ENCODE assay signal across 8 cellular contexts in genomic region chr20:49275634-49276033, GRCh38. TPM values are rescaled to one million over a fixed set of nuclear protein-coding genes. Genes with fewer than 3 reads are reported as not detected.
DNase-seq lines count a peak whose midpoint lies in the region; ATAC-seq and TF ChIP-seq lines count a peak whose summit lies in the region.

No MANE protein-coding gene starts in this region.

- peaks cover 34% of the 10 kb centered on the region for H3K4me1 Mint-ChIP-seq in endothelial cell (ENCODE audit: unreplicated experiment)

- in situ Hi-C loops in gastrocnemius medialis (cut with MboI; ENCODE audit: low sequenced_read_pairs in 4 of 4), result no loop called here

- H3K9me3 ChIP-seq in Peyer's patch (peaks cover 0 to 8% (median under 1%) of the 10 kb centered on the region in 4 donors), gastrocnemius medialis (no peaks in the 10 kb centered on the region), ovary (peaks cover 0 to under 1% of the 10 kb centered on the region in 2 donors)

- H3K27me3 Mint-ChIP-seq in endothelial cell (ENCODE audit: unreplicated experiment), result peaks cover 10% of the 10 kb centered on the region

- H3K27ac ChIP-seq in Peyer's patch (peak overlapping the region; percentile 43 to 99 (median 98)), gastrocnemius medialis (peak overlapping the region; percentile 95 to 99 (median 98)), ovary (no peak overlapping the region)

- ATAC-seq in gastrocnemius medialis (no peak), HG03460 (IDR thresholded peaks at IDR 0.05; ENCODE audit: unreplicated experiment) (no peak)

- H3K4me3 Mint-ChIP-seq in endothelial cell (ENCODE audit: unreplicated experiment), result peak overlapping the region; percentile 59

- H3K36me3 ChIP-seq in GM06990 (ENCODE audit: control insufficient read depth, insufficient read depth, low read length), result peaks cover 18% of the 10 kb centered on the region
- peaks cover 0 to 53% (median 0%) of the 10 kb centered on the region in 3 donors for H3K36me3 ChIP-seq in Peyer's patch
- H3K36me3 ChIP-seq in gastrocnemius medialis, result peaks cover 0 to 50% of the 10 kb centered on the region in 2 donors
- H3K36me3 ChIP-seq in ovary, result no peaks in the 10 kb centered on the region

- intact Hi-C loops in gastrocnemius medialis (cut with DNase I; ENCODE audit: low total_unique reads) (no loop called here), ovary (cut with DNase I) (loop anchor here in 1 of 4 donors (10.0 kb wide), 1 partner anchor 51 kb away; no protein-coding TSS in a partner anchor)

- no peak for DNase-seq in GM06990 (ENCODE audit: extremely low read depth, insufficient read length)
- no peak for DNase-seq in Peyer's patch
- DNase-seq in endothelial cell (ENCODE audit: low spot score), result no peak
- no peak for DNase-seq in gastrocnemius medialis
- DNase-seq in DMS79 treated with DMSO at 0.1 percent for 48 hours (lab: John Stamatoyannopoulos, UW), result no peak
- no peak for DNase-seq in anterior cingulate cortex (lab: John Stamatoyannopoulos, UW)
- DNase-seq in ovary, result no peak

- H3K9me3 Mint-ChIP-seq in endothelial cell (ENCODE audit: unreplicated experiment), result peaks cover 8% of the 10 kb centered on the region

- H3K27ac Mint-ChIP-seq in endothelial cell (ENCODE audit: unreplicated experiment), result no peak overlapping the region

- H3K36me3 Mint-ChIP-seq in endothelial cell (ENCODE audit: low read depth, unreplicated experiment), result peaks cover 48% of the 10 kb centered on the region

- peak overlapping the region; percentile 98 for H3K4me3 ChIP-seq in GM06990 (replicated peaks; ENCODE audit: low read depth, low read length)
- peak overlapping the region in 1 of 4 donors; percentile 99 for H3K4me3 ChIP-seq in Peyer's patch
- peak overlapping the region in 1 of 4 donors; percentile 62 for H3K4me3 ChIP-seq in gastrocnemius medialis
- no peak overlapping the region for H3K4me3 ChIP-seq in ovary

- H3K27me3 ChIP-seq in GM06990 (replicated peaks; ENCODE audit: control insufficient read depth, insufficient read depth, low read length) (no peaks in the 10 kb centered on the region), Peyer's patch (no peaks in the 10 kb centered on the region), gastrocnemius medialis (no peaks in the 10 kb centered on the region), ovary (no peaks in the 10 kb centered on the region)

- WGBS in ovary, 3 donors, result 54 to 62% (median 54%) methylated on average over 2 of the region's 2 CpGs

- no peak for TF ChIP-seq CTCF in GM06990 (IDR thresholded peaks at IDR 0.05; ENCODE audit: insufficient read depth, low read length, poor library complexity, severe bottlenecking)
- TF ChIP-seq CTCF in Peyer's patch (IDR thresholded peaks at IDR 0.05), result no peak
- TF ChIP-seq CTCF in endothelial cell (IDR thresholded peaks at IDR 0.05; ENCODE audit: unreplicated experiment), result no peak
- TF ChIP-seq CTCF in gastrocnemius medialis (IDR thresholded peaks at IDR 0.05 in 4 of 5, conservative IDR thresholded peaks at IDR 0.05 in 1 of 5), result no peak
- no peak for TF ChIP-seq CTCF in ovary (IDR thresholded peaks at IDR 0.05)

- H3K4me1 ChIP-seq in Peyer's patch, result peaks cover 0 to 43% (median 4%) of the 10 kb centered on the region in 4 donors
- H3K4me1 ChIP-seq in gastrocnemius medialis, result peaks cover 32 to 42% of the 10 kb centered on the region in 2 donors
- H3K4me1 ChIP-seq in ovary (ENCODE audit: insufficient read depth), result peaks cover 10% of the 10 kb centered on the region

- no peak for TF ChIP-seq POLR2A in Peyer's patch (IDR thresholded peaks at IDR 0.05)
- no peak for TF ChIP-seq POLR2A in gastrocnemius medialis (IDR thresholded peaks at IDR 0.05)
- no peak for TF ChIP-seq POLR2A in ovary (IDR thresholded peaks at IDR 0.05)

- no peak for TF ChIP-seq EP300 in ovary (IDR thresholded peaks at IDR 0.05)

RNA-seq across cellular contexts. Expression of gene ZNFX1, which starts 2.2 kb away (rescaled TPM):
- total RNA-seq in Peyer's patch (10 to 100 TPM; 33.4 to 40.3 (median 36.4) TPM), endothelial cell (ENCODE audit: unreplicated experiment) (25.0 TPM), gastrocnemius medialis (10 to 100 TPM; 28.7 to 34.9 (median 31.1) TPM), ovary (10 to 100 TPM; 17.6 to 29.7 (median 23.5) TPM)
- polyA plus RNA-seq in ovary, result 10 to 100 TPM in 1 of 2 donors, 1 to 10 TPM in 1; 9.2 to 38.1 TPM

RNA-seq across cellular contexts. Expression of gene DDX27, which starts 56.4 kb away (rescaled TPM):
- total RNA-seq in Peyer's patch, result 10 to 100 TPM; 23.1 to 81.7 (median 39.2) TPM
- total RNA-seq in endothelial cell (ENCODE audit: unreplicated experiment), result 29.6 TPM
- total RNA-seq in gastrocnemius medialis, result 10 to 100 TPM; 12.6 to 39.7 (median 23.3) TPM
- total RNA-seq in ovary, result 10 to 100 TPM; 30.4 to 44.9 (median 36.8) TPM
- 10 to 100 TPM; 33.7 to 39.5 TPM for polyA plus RNA-seq in ovary

Comparison
In these comparisons a context has a peak if more than half of its experiments do, and no peak if none do; other contexts are left out.
1. H3K27ac ChIP-seq: peak in Peyer's patch (4 of 4) and gastrocnemius medialis (4 of 4); none in ovary (0 of 2).